Comparison of ENCODE assay signal across 18 cellular contexts in the genomic region with DNA sequence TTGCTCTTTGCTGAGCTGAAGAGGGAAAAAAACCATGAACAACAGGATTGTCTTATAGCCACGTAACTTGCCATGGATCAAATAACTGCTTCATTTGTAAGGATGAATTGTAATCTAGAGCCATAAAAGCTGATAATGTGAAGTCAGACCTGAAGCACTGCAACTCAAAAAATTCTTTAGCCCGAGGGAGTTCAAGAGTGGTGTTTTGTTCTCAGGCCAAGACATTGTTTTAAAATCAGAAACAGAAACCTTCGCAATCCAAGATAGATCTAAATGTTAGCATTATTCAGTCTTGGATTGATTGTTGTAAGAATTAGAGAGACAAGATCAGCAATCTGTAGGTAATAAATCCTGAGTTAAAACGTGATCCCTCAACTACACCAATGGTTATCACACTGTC. TPM values are rescaled to one million over a fixed set of nuclear protein-coding genes. Genes with fewer than 3 reads are reported as not detected.
"Had no signal": no experiment of that assay in that cellular context is flagged by ENCODE, and none has a peak within 500 bp of the region (broad histone marks: within the 10 kb centered on the region; RNA-seq: fewer than 3 reads in every experiment).

A gene (minus strand): TSS at position 24 of the 400 bp plus-strand sequence. CDS start 170 bp downstream, outside the sequence.

- H3K36me3 Mint-ChIP-seq: natural killer cell, WTC11 had no signal

- H3K9me3 ChIP-seq: mucosa of descending colon, thoracic aorta had no signal

- H3K4me3 Mint-ChIP-seq: activated CD8-positive, alpha-beta T cell treated with anti-CD3 and anti-CD28 coated beads, Interleukin-2, amount 10 ng/mL, durations not matched to agents 7 days and 5 days; activated naive CD4-positive, alpha-beta T cell treated with anti-CD3 and anti-CD28 coated beads for 36 hours; natural killer cell; stimulated activated naive CD8-positive, alpha-beta T cell treated with anti-CD3 and anti-CD28 coated beads, Interleukin-15, amount 100 ng/mL, for 72 hours; WTC11 had no signal

- H3K4me3 ChIP-seq: coronary artery, lung, mucosa of descending colon, thoracic aorta had no signal

- H3K27ac Mint-ChIP-seq: activated CD8-positive, alpha-beta T cell treated with anti-CD3 and anti-CD28 coated beads, Interleukin-2, amount 10 ng/mL, durations not matched to agents 7 days and 5 days; activated naive CD4-positive, alpha-beta T cell treated with anti-CD3 and anti-CD28 coated beads for 36 hours; natural killer cell; stimulated activated naive CD8-positive, alpha-beta T cell treated with anti-CD3 and anti-CD28 coated beads, Interleukin-15, amount 100 ng/mL, for 72 hours; WTC11 had no signal

- DNase-seq: activated CD4-positive, alpha-beta T cell treated with anti-CD3 and anti-CD28 coated beads for 48 hours; activated CD8-positive, alpha-beta T cell treated with anti-CD3 and anti-CD28 coated beads, Interleukin-2, amount 10 ng/mL, durations not matched to agents 7 days and 5 days; activated naive CD4-positive, alpha-beta T cell treated with anti-CD3 and anti-CD28 coated beads for 36 hours; central memory CD4-positive, alpha-beta T cell; effector CD4-positive, alpha-beta T cell; glutamatergic neuron; left colon; mucosa of descending colon; natural killer cell; stimulated activated CD4-positive, alpha-beta T cell treated with anti-CD3 and anti-CD28 coated beads, Interleukin-4, amount 100 ng/mL, for 1 hour; stimulated activated naive CD8-positive, alpha-beta T cell treated with anti-CD3 and anti-CD28 coated beads, Interleukin-15, amount 100 ng/mL, for 72 hours had no signal

- H3K4me1 Mint-ChIP-seq: natural killer cell; stimulated activated naive CD8-positive, alpha-beta T cell treated with anti-CD3 and anti-CD28 coated beads, Interleukin-15, amount 100 ng/mL, for 72 hours had no signal

- ATAC-seq: activated CD8-positive, alpha-beta T cell treated with anti-CD3 and anti-CD28 coated beads, Interleukin-2, amount 10 ng/mL, durations not matched to agents 7 days and 5 days; left colon; mucosa of descending colon; natural killer cell; stimulated activated naive CD8-positive, alpha-beta T cell treated with anti-CD3 and anti-CD28 coated beads, Interleukin-15, amount 100 ng/mL, for 72 hours; WTC11 had no signal

- FAIRE-seq: endothelial cell of umbilical vein had no signal

- H3K36me3 ChIP-seq: thoracic aorta had no signal

- H3K27ac ChIP-seq: coronary artery, thoracic aorta had no signal

RNA-seq across cellular contexts. Expression of the gene that starts here (rescaled TPM):
- total RNA-seq: activated CD8-positive, alpha-beta T cell treated with anti-CD3 and anti-CD28 coated beads, Interleukin-2, amount 10 ng/mL, durations not matched to agents 7 days and 5 days; activated naive CD4-positive, alpha-beta T cell treated with anti-CD3 and anti-CD28 coated beads for 36 hours; left colon; mucosa of descending colon; T-helper 1 cell treated with Interleukin-12 subunit alpha and Interleukin-12 subunit beta and Interleukin-4 antibody, amounts not matched to agents 30 ng/mL and 1 ng/mL, for 36 hours; thoracic aorta; ureter; WTC11 had no signal
- polyA plus RNA-seq: endothelial cell of umbilical vein had no signal
